In the genomic region with DNA sequence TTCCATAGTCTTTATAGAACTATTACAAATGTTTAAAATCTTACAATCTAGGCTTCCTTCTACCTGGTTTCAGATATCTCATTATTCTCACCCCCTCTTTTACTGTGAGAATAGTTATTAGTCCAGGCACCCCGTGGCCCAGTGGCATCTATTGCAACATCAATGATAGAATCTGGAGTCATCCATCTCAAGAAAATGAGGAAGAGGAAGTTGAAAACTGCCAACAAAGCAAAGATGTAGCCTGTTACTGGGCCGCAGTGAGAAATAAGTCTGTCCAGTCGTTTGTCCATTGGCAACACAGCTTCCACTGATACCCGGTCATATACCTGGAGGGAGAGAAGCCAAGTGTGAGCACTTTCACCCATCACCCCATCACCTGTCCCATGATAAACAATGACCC, we compare ENCODE assay signal across 31 cellular contexts. TPM values are rescaled to one million over a fixed set of nuclear protein-coding genes. Genes with fewer than 3 reads are reported as not detected.
DNase-seq lines count a peak whose midpoint lies in the region; ATAC-seq and TF ChIP-seq lines count a peak whose summit lies in the region.
"Had no signal": no experiment of that assay in that cellular context is flagged by ENCODE, and none has a peak within 500 bp of the region (broad histone marks: within the 10 kb centered on the region; RNA-seq: fewer than 3 reads in every experiment).

No MANE protein-coding gene starts in this region.

- peaks cover 20% of the 10 kb centered on the region for H3K36me3 Mint-ChIP-seq in dendritic cell treated with granulocyte-macrophage colony-stimulating factor and Interleukin-4, amounts not matched to agents 40 ng/mL and 50 ng/mL, for 4 days (ENCODE audit: low read depth)

- no peaks in the 10 kb centered on the region for H3K4me1 ChIP-seq in right atrium auricular region
- H3K4me1 ChIP-seq: BE2C, spleen, tibial artery had no signal

- H3K4me3 ChIP-seq in right atrium auricular region: no peak overlapping the region
- H3K4me3 ChIP-seq: hepatocyte, spleen, tibial artery had no signal

- H3K36me3 ChIP-seq in right atrium auricular region: no peaks in the 10 kb centered on the region
- H3K36me3 ChIP-seq: BE2C had no signal

- no peak overlapping the region for H3K4me3 Mint-ChIP-seq in dendritic cell treated with granulocyte-macrophage colony-stimulating factor and Interleukin-4, amounts not matched to agents 40 ng/mL and 50 ng/mL, for 4 days
- H3K4me3 Mint-ChIP-seq: activated B cell treated with CpG ODN at 0.5 μM for 24 hours; activated naive CD8-positive, alpha-beta T cell; stimulated activated naive CD8-positive, alpha-beta T cell treated with anti-CD3 and anti-CD28 coated beads, Interleukin-15, Interleukin-2, amounts not matched to agents 100 ng/mL and 50 ng/mL, for 24 hours had no signal

- H3K9me3 ChIP-seq in right atrium auricular region: no peaks in the 10 kb centered on the region
- H3K9me3 ChIP-seq: BE2C, spleen, tibial artery had no signal

- intact Hi-C loops in Right ventricle myocardium superior (cut with DNase I): no loop called here
- intact Hi-C loops in dendritic cell treated with granulocyte-macrophage colony-stimulating factor and Interleukin-4, amounts not matched to agents 40 ng/mL and 50 ng/mL, for 4 days (cut with micrococcal nuclease): no loop called here

- TF ChIP-seq CTCF in right atrium auricular region (IDR thresholded peaks at IDR 0.05): no peak

- ATAC-seq in Right ventricle myocardium superior (ENCODE audit: poor library complexity) (peak; percentile 12), left lobe of liver (no peak), HG02884 (IDR thresholded peaks at IDR 0.05; ENCODE audit: unreplicated experiment) (no peak)
- ATAC-seq: Panc1 had no signal

- H3K27ac Mint-ChIP-seq in dendritic cell treated with granulocyte-macrophage colony-stimulating factor and Interleukin-4, amounts not matched to agents 40 ng/mL and 50 ng/mL, for 4 days: peak overlapping the region; percentile 72
- H3K27ac Mint-ChIP-seq: activated B cell treated with CpG ODN at 0.5 μM for 24 hours; activated naive CD8-positive, alpha-beta T cell; activated T-helper 2 cell treated with anti-CD3 and anti-CD28 coated beads, Interferon-gamma antibody, Interleukin-2, Interleukin-4, amounts not matched to agents 10 μg/mL and 5 μg/mL and 100 μg/mL, durations not matched to agents 14 hours and 24 hours and 36 hours; stimulated activated naive CD8-positive, alpha-beta T cell treated with anti-CD3 and anti-CD28 coated beads, Interleukin-15, Interleukin-2, amounts not matched to agents 100 ng/mL and 50 ng/mL, for 24 hours had no signal

- no peak overlapping the region for H3K27ac ChIP-seq in right atrium auricular region
- H3K27ac ChIP-seq: hepatocyte, tibial artery had no signal

- no peaks in the 10 kb centered on the region for H3K27me3 ChIP-seq in right atrium auricular region
- H3K27me3 ChIP-seq: BE2C, hepatocyte, spleen, tibial artery had no signal

- no peaks in the 10 kb centered on the region for H3K4me1 Mint-ChIP-seq in dendritic cell treated with granulocyte-macrophage colony-stimulating factor and Interleukin-4, amounts not matched to agents 40 ng/mL and 50 ng/mL, for 4 days (ENCODE audit: low read depth)
- H3K4me1 Mint-ChIP-seq: activated B cell treated with CpG ODN at 0.5 μM for 24 hours had no signal

- H3K9me3 Mint-ChIP-seq in dendritic cell treated with granulocyte-macrophage colony-stimulating factor and Interleukin-4, amounts not matched to agents 40 ng/mL and 50 ng/mL, for 4 days: no peaks in the 10 kb centered on the region
- H3K9me3 Mint-ChIP-seq: activated B cell treated with CpG ODN at 0.5 μM for 24 hours; activated T-helper 2 cell treated with anti-CD3 and anti-CD28 coated beads, Interferon-gamma antibody, Interleukin-2, Interleukin-4, amounts not matched to agents 10 μg/mL and 5 μg/mL and 100 μg/mL, durations not matched to agents 14 hours and 24 hours and 36 hours; stimulated activated naive CD8-positive, alpha-beta T cell treated with anti-CD3 and anti-CD28 coated beads, Interleukin-15, Interleukin-2, amounts not matched to agents 100 ng/mL and 50 ng/mL, for 24 hours had no signal

- H3K27me3 Mint-ChIP-seq in dendritic cell treated with granulocyte-macrophage colony-stimulating factor and Interleukin-4, amounts not matched to agents 40 ng/mL and 50 ng/mL, for 4 days: no peaks in the 10 kb centered on the region
- H3K27me3 Mint-ChIP-seq: activated B cell treated with CpG ODN at 0.5 μM for 24 hours; activated naive CD8-positive, alpha-beta T cell; stimulated activated naive CD8-positive, alpha-beta T cell treated with anti-CD3 and anti-CD28 coated beads, Interleukin-15, Interleukin-2, amounts not matched to agents 100 ng/mL and 50 ng/mL, for 24 hours had no signal

- no peak for DNase-seq in Right ventricle myocardium superior
- DNase-seq in right atrium auricular region (ENCODE audit: low spot score): no peak
- DNase-seq in NOMO-1 treated with dmso at 0.1 percent for 144 hours (lab: John Stamatoyannopoulos, UW; ENCODE audit: unreplicated experiment): peak; percentile 38
- no peak for DNase-seq in DMS114 treated with DMSO at 0.1 percent for 48 hours (lab: John Stamatoyannopoulos, UW; ENCODE audit: unreplicated experiment)
- no peak for DNase-seq in RPMI8226
- no peak for DNase-seq in left lobe of liver (ENCODE audit: low spot score)
- DNase-seq: activated B cell treated with CpG ODN at 0.5 μM for 24 hours; activated CD4-positive, alpha-beta T cell treated with anti-CD3 and anti-CD28 coated beads, Interleukin-2, amount 50 U/mL, for 4 hours; activated CD8-positive, alpha-beta memory T cell treated with anti-CD3 and anti-CD28 coated beads, Interleukin-2, amount 50 U/mL, for 4 hours; BE2C; effector memory CD4-positive, alpha-beta T cell; H7; NCI-H187; NCI-H2227 treated with DMSO at 0.1 percent for 48 hours; NCI-H774; spleen; stimulated activated CD4-positive, alpha-beta T cell treated with anti-CD3 and anti-CD28 coated beads, Interleukin-4, amount 100 ng/mL, for 24 hours had no signal

RNA-seq across cellular contexts. Expression of gene ASB11, which starts 6.0 kb away (rescaled TPM):
- 94.5 TPM for total RNA-seq in Right ventricle myocardium superior
- 100 to 1,000 TPM in 1 of 2 donors, 10 to 100 TPM in 1; 57.1 to 137 TPM for total RNA-seq in right atrium auricular region
- total RNA-seq in left lobe of liver: not detected
- total RNA-seq: A172; activated B cell treated with CpG ODN at 0.5 μM for 24 hours; activated T-helper 2 cell treated with anti-CD3 and anti-CD28 coated beads, Interferon-gamma antibody, Interleukin-2, Interleukin-4, amounts not matched to agents 10 μg/mL and 5 μg/mL and 100 μg/mL, durations not matched to agents 14 hours and 24 hours and 36 hours; chondrocyte; Daoy; frontal cortex; H7; MCF 10A; spleen; T-helper 2 cell treated with Interferon-gamma antibody and Interleukin-4, amounts not matched to agents 100 ng/mL and 5 ng/mL, for 36 hours had no signal

RNA-seq across cellular contexts. Expression of gene PIGA, which starts 13.9 kb away (rescaled TPM):
- 2.5 TPM for total RNA-seq in Right ventricle myocardium superior
- total RNA-seq in right atrium auricular region: 1 to 10 TPM; 2.7 to 2.9 TPM
- 5.7 TPM for total RNA-seq in left lobe of liver

RNA-seq across cellular contexts. Expression of gene ASB9, which starts 51.6 kb away (rescaled TPM):
- total RNA-seq in Right ventricle myocardium superior (0.70 TPM), right atrium auricular region (1 to 10 TPM; 1.1 to 1.8 TPM), left lobe of liver (4.7 TPM)
- total RNA-seq: activated B cell treated with CpG ODN at 0.5 μM for 24 hours, chondrocyte had no signal

Comparison
In these comparisons a context has a peak if more than half of its experiments do, and no peak if none do; other contexts are left out.
1. RNA of gene ASB11, which starts 6.0 kb away (total RNA-seq): 57.1 to 137 TPM in right atrium auricular region and 94.5 TPM in Right ventricle myocardium superior (single experiment); not detected in left lobe of liver (single experiment); every median in the first group is over 10 times any median in the second.